ENCODE assay signal across 18 cellular contexts in the genomic region with DNA sequence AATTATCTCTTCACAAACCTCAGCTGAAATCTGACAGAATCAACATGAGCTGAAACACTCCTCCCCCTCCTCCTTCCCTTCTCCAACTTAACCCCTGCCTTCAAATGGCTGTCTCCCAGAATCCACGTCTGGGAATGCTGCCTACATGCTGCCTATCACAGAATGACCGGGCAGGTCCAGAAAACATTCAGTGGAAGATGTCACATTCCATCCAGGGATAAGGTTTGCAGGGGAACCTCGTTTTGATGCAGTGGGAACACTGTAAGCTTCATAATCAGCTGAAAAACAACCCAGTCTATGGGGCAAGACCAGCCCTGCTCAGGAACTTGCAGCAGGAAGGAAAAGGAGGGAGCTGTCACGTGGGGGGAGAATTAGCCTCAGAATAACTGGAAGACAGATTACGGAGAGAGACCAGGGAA. TPM values are rescaled to one million over a fixed set of nuclear protein-coding genes. Genes with fewer than 3 reads are reported as not detected.
DNase-seq lines count a peak whose midpoint lies in the region; ATAC-seq and TF ChIP-seq lines count a peak whose summit lies in the region.
"Had no signal": no experiment of that assay in that cellular context is flagged by ENCODE, and none has a peak within 500 bp of the region (broad histone marks: within the 10 kb centered on the region; RNA-seq: fewer than 3 reads in every experiment).

No MANE protein-coding gene starts in this region.

- 12 to 37% (median 28%) methylated on average over 5 of the region's 5 CpGs for WGBS in stomach, 5 donors

- no peaks in the 10 kb centered on the region for H3K36me3 Mint-ChIP-seq in mesothelial cell of epicardium
- H3K36me3 Mint-ChIP-seq: activated naive CD8-positive, alpha-beta T cell treated with anti-CD3 and anti-CD28 coated beads for 36 hours; memory B cell had no signal

- TF ChIP-seq CTCF in fibroblast of pulmonary artery (IDR thresholded peaks at IDR 0.05; ENCODE audit: low read length, missing control alignments): no peak
- no peak for TF ChIP-seq CTCF in mesothelial cell of epicardium (IDR thresholded peaks at IDR 0.05; ENCODE audit: unreplicated experiment)
- TF ChIP-seq CTCF in stomach (IDR thresholded peaks at IDR 0.05): no peak

- DNase-seq in Ammon's horn (ENCODE audit: low spot score) (peak; percentile 3), NCI-H82 treated with DMSO at 0.1 percent for 48 hours (lab: John Stamatoyannopoulos, UW; ENCODE audit: unreplicated experiment) (peak; percentile 81), fibroblast of pulmonary artery (ENCODE audit: low read depth) (peak; percentile 58), mesothelial cell of epicardium (ENCODE audit: low spot score in 2 of 2, unreplicated experiment in 2 of 2) (no peak), OCI-M2 (lab: John Stamatoyannopoulos, UW; ENCODE audit: unreplicated experiment) (no peak), stomach (no peak), iPS-NIHi7 (ENCODE audit: extremely low spot score) (no peak)
- DNase-seq: activated CD4-positive, CD25-positive, alpha-beta regulatory T cell treated with anti-CD3 and anti-CD28 coated beads, Interleukin-2, amount 50 U/mL, for 72 hours; activated CD8-positive, alpha-beta memory T cell treated with anti-CD3 and anti-CD28 coated beads, Interleukin-2, amount 50 U/mL, for 48 hours; activated naive CD8-positive, alpha-beta T cell treated with anti-CD3 and anti-CD28 coated beads for 36 hours; cerebellar nuclear complex; NCI-H2171 treated with DMSO at 0.1 percent for 48 hours; PC-3 had no signal

- no peak for TF ChIP-seq POLR2A in stomach (IDR thresholded peaks at IDR 0.05)

- TF ChIP-seq EP300 in stomach (IDR thresholded peaks at IDR 0.05): no peak

- H3K4me1 Mint-ChIP-seq in mesothelial cell of epicardium: peaks cover 14% of the 10 kb centered on the region
- H3K4me1 Mint-ChIP-seq: activated naive CD8-positive, alpha-beta T cell treated with anti-CD3 and anti-CD28 coated beads for 36 hours; memory B cell had no signal

- no peak overlapping the region for H3K27ac ChIP-seq in stomach
- H3K27ac ChIP-seq: epithelial cell of prostate had no signal

- H3K27me3 Mint-ChIP-seq in mesothelial cell of epicardium (ENCODE audit: low read depth): no peaks in the 10 kb centered on the region

- H3K4me3 Mint-ChIP-seq in mesothelial cell of epicardium: no peak overlapping the region
- H3K4me3 Mint-ChIP-seq: activated naive CD8-positive, alpha-beta T cell treated with anti-CD3 and anti-CD28 coated beads for 36 hours; memory B cell had no signal

- no peaks in the 10 kb centered on the region for H3K36me3 ChIP-seq in stomach

- H3K9me3 Mint-ChIP-seq in mesothelial cell of epicardium: peaks cover 4% of the 10 kb centered on the region
- H3K9me3 Mint-ChIP-seq: memory B cell had no signal

- no peaks in the 10 kb centered on the region for H3K9me3 ChIP-seq in stomach

- no peaks in the 10 kb centered on the region for H3K27me3 ChIP-seq in stomach

- ATAC-seq in HG02763 (IDR thresholded peaks at IDR 0.05; ENCODE audit: unreplicated experiment): no peak
- ATAC-seq: HCT116, PC-3 had no signal

- intact Hi-C loops in stomach (cut with DNase I; ENCODE audit: low total_unique reads): no loop called here

- H3K4me3 ChIP-seq in fibroblast of pulmonary artery (replicated peaks; ENCODE audit: low read depth, low read length): no peak overlapping the region
- no peak overlapping the region for H3K4me3 ChIP-seq in stomach

- H3K4me1 ChIP-seq in stomach: peaks cover 0 to 4% (median 0%) of the 10 kb centered on the region in 4 donors

- H3K27ac Mint-ChIP-seq in mesothelial cell of epicardium: peak overlapping the region; percentile 51
- H3K27ac Mint-ChIP-seq: activated naive CD8-positive, alpha-beta T cell treated with anti-CD3 and anti-CD28 coated beads for 36 hours; memory B cell had no signal

RNA-seq across cellular contexts. Expression of gene SEMA6D, which starts 44.0 kb away (rescaled TPM):
- total RNA-seq in mesothelial cell of epicardium (52.0 to 58.3 TPM (median 54.3 TPM) in 3 replicates), stomach (10 to 100 TPM in 2 of 5 donors, 1 to 10 TPM in 3; 6.2 to 54.0 (median 9.9) TPM)
- under 1 TPM; 0.61 to 0.68 (median 0.63) TPM for polyA plus RNA-seq in stomach
- total RNA-seq: activated naive CD8-positive, alpha-beta T cell treated with anti-CD3 and anti-CD28 coated beads for 36 hours; T-helper 1 cell treated with Interleukin-12 subunit alpha and Interleukin-12 subunit beta and Interleukin-4 antibody, amounts not matched to agents 30 ng/mL and 1 ng/mL, for 36 hours had no signal

Comparison
In these comparisons a context has a peak if more than half of its experiments do, and no peak if none do; other contexts are left out.
1. DNase-seq: peak in Ammon's horn (single experiment), NCI-H82 treated with DMSO at 0.1 percent for 48 hours (single experiment) and fibroblast of pulmonary artery (single experiment); none in mesothelial cell of epicardium (0 of 2), OCI-M2 (single experiment), stomach (single experiment) and iPS-NIHi7 (single experiment).